9 cellular contexts compared by ENCODE assay signal in genomic region chr5:150780180-150780692, GRCh38. TPM values are rescaled to one million over a fixed set of nuclear protein-coding genes. Genes with fewer than 3 reads are reported as not detected.
DNase-seq lines count a peak whose midpoint lies in the region; ATAC-seq and TF ChIP-seq lines count a peak whose summit lies in the region.
"Had no signal": no experiment of that assay in that cellular context is flagged by ENCODE, and none has a peak within 500 bp of the region (broad histone marks: within the 10 kb centered on the region; RNA-seq: fewer than 3 reads in every experiment).

No MANE protein-coding gene starts in this region.

- H3K27ac ChIP-seq in SK-N-SH (ENCODE audit: low read depth in 2 of 2, low read length in 1 of 2) (peak overlapping the region in 1 of 2 experiments; percentile 85; a peak in 3 of 4 replicates), Peyer's patch (peak overlapping the region; percentile 81 to 95 (median 90)), duodenal mucosa (ENCODE audit: low read depth, low read length) (peak overlapping the region; percentile 77), osteoblast (ENCODE audit: low read depth, low read length) (peak overlapping the region; percentile 87)
- H3K27ac ChIP-seq: A549 had no signal

- ATAC-seq in SK-N-SH treated with all-trans-retinoic acid at 6 μM for 48 hours (no peak), HG02678 (IDR thresholded peaks at IDR 0.05; ENCODE audit: unreplicated experiment) (peak; percentile 57)

- no peak for TF ChIP-seq EP300 in SK-N-SH (IDR thresholded peaks at IDR 0.05; ENCODE audit: borderline replicate concordance in 1 of 2, low read depth in 1 of 2, low read length in 1 of 2)

- H3K9me3 ChIP-seq in SK-N-SH (no peaks in the 10 kb centered on the region), Peyer's patch (no peaks in the 10 kb centered on the region), duodenal mucosa (ENCODE audit: control insufficient read depth in 1 of 2, low read length in 2 of 2) (no peaks in the 10 kb centered on the region), osteoblast (ENCODE audit: low read depth, low read length) (no peaks in the 10 kb centered on the region)
- H3K9me3 ChIP-seq: A549 had no signal

- no peak overlapping the region for H2AFZ ChIP-seq in SK-N-SH (ENCODE audit: low read depth)
- no peak overlapping the region for H2AFZ ChIP-seq in osteoblast (ENCODE audit: low read length)

- H3K4me2 ChIP-seq in SK-N-SH (peak overlapping the region; percentile 86), osteoblast (ENCODE audit: insufficient read depth, low read length) (peak overlapping the region; percentile 93)

- H3F3A ChIP-seq in SK-N-SH (replicated peaks; ENCODE audit: insufficient read depth), result peaks cover 35% of the 10 kb centered on the region

- H3K36me3 ChIP-seq in SK-N-SH (replicated peaks in 1 of 2; ENCODE audit: control insufficient read depth in 1 of 2, insufficient read depth in 2 of 2, low read length in 1 of 2), result peaks cover 0 to 5% of the 10 kb centered on the region in 2 experiments
- no peaks in the 10 kb centered on the region for H3K36me3 ChIP-seq in Peyer's patch
- H3K36me3 ChIP-seq in duodenal mucosa (ENCODE audit: control insufficient read depth in 1 of 2, insufficient read depth in 2 of 2, low read length in 2 of 2), result no peaks in the 10 kb centered on the region
- H3K36me3 ChIP-seq in osteoblast (ENCODE audit: insufficient read depth, low read length), result peaks cover 5% of the 10 kb centered on the region

- H3K4me3 ChIP-seq in SK-N-SH (ENCODE audit: low read depth in 2 of 2, low read length in 1 of 2) (peak overlapping the region; percentile 85 to 91), Peyer's patch (peak overlapping the region in 3 of 4 donors; percentile 67 to 89 (median 79)), duodenal mucosa (ENCODE audit: low read depth in 1 of 2, low read length in 2 of 2) (peak overlapping the region; percentile 84 to 86), osteoblast (ENCODE audit: insufficient read depth, low read length) (peak overlapping the region; percentile 86)
- H3K4me3 ChIP-seq: A549 had no signal

- H4K20me1 ChIP-seq in SK-N-SH (ENCODE audit: insufficient read depth), result no peaks in the 10 kb centered on the region
- no peaks in the 10 kb centered on the region for H4K20me1 ChIP-seq in osteoblast (ENCODE audit: insufficient read depth, low read length)

- 87% methylated on average over 6 of the region's 6 CpGs for WGBS in SK-N-SH (ENCODE audit: low lambda C conversion rate)

- H3K79me2 ChIP-seq in SK-N-SH (ENCODE audit: insufficient read depth) (peaks cover 59% of the 10 kb centered on the region), osteoblast (ENCODE audit: insufficient read depth, low read length) (peaks cover 64% of the 10 kb centered on the region)

- TF ChIP-seq CTCF in SK-N-SH (IDR thresholded peaks at IDR 0.05), result no peak
- no peak for TF ChIP-seq CTCF in Peyer's patch (IDR thresholded peaks at IDR 0.05)
- no peak for TF ChIP-seq CTCF in osteoblast (IDR thresholded peaks at IDR 0.05; ENCODE audit: extremely low read depth, low read depth, low read length)

- no peaks in the 10 kb centered on the region for H3K27me3 ChIP-seq in SK-N-SH (ENCODE audit: insufficient read depth)
- no peaks in the 10 kb centered on the region for H3K27me3 ChIP-seq in Peyer's patch
- peaks cover 0 to 3% of the 10 kb centered on the region in 2 donors for H3K27me3 ChIP-seq in duodenal mucosa (ENCODE audit: control insufficient read depth in 1 of 2, insufficient read depth in 2 of 2, low read length in 2 of 2)
- no peaks in the 10 kb centered on the region for H3K27me3 ChIP-seq in osteoblast (ENCODE audit: insufficient read depth, low read length)

- no peak for TF ChIP-seq RAD21 in SK-N-SH (IDR thresholded peaks at IDR 0.05; ENCODE audit: low read length)

- H3K4me1 ChIP-seq in SK-N-SH (ENCODE audit: control insufficient read depth in 1 of 2, insufficient read depth in 2 of 2, low read depth in 1 of 2, low read length in 1 of 2), result peaks cover 16 to 57% of the 10 kb centered on the region in 2 experiments; a peak in 3 of 4 replicates
- H3K4me1 ChIP-seq in Peyer's patch, result peaks cover 0 to 61% (median 21%) of the 10 kb centered on the region in 4 donors
- H3K4me1 ChIP-seq in duodenal mucosa (ENCODE audit: control insufficient read depth in 1 of 2, insufficient read depth in 2 of 2, low read length in 2 of 2), result peaks cover 48 to 68% of the 10 kb centered on the region in 2 donors
- H3K4me1 ChIP-seq in osteoblast (ENCODE audit: insufficient read depth, low read length), result peaks cover 65% of the 10 kb centered on the region

- peak; percentile 19 to 58 for TF ChIP-seq POLR2A in Peyer's patch (IDR thresholded peaks at IDR 0.05)

- no peak for DNase-seq in SK-N-SH
- DNase-seq in Peyer's patch, result peak in 2 of 3 donors; percentile 55 to 85
- DNase-seq in osteoblast (ENCODE audit: insufficient read length, low spot score, missing footprints), result no peak
- no peak for DNase-seq in Kasumi-1 (lab: John Stamatoyannopoulos, UW)
- no peak for DNase-seq in iPS-NIHi11 (ENCODE audit: low spot score)

- POLR2A ChIA-PET in SK-N-SH (lab: Yijun Ruan, JAX), result no interaction called here

- H3K9me2 ChIP-seq in SK-N-SH, result no peaks in the 10 kb centered on the region

- H3K9ac ChIP-seq in SK-N-SH, result peak overlapping the region; percentile 41; the same call in 1 of the 2 replicates
- peak overlapping the region; percentile 20 to 74 for H3K9ac ChIP-seq in duodenal mucosa (ENCODE audit: low read depth in 1 of 2, low read length in 2 of 2)

- CTCF ChIA-PET in SK-N-SH (lab: Yijun Ruan, JAX), result interaction anchor here (0.7 to 4.0 kb wide), 11 partner anchors 9 to 321 kb away, joined by 3 to 51 read pairs (median 4); partner anchors contain the start of genes DCTN4 and IRGM

TF ChIP-seq in SK-N-SH, 30 proteins besides CTCF, POLR2A, EP300 and RAD21:
- TF ChIP-seq GATA2 (CRISPR knock-in tag; IDR thresholded peaks at IDR 0.05), result no peak
- TF ChIP-seq GABPA (IDR thresholded peaks at IDR 0.05; ENCODE audit: low read depth), result no peak
- TF ChIP-seq ELF1 (IDR thresholded peaks at IDR 0.05), result no peak
- TF ChIP-seq IRF3 (IDR thresholded peaks at IDR 0.05; ENCODE audit: low read depth, low read length), result no peak
- peak; percentile 0; the same call in 1 of the 2 replicates for TF ChIP-seq TCF12 (IDR thresholded peaks at IDR 0.05)
- TF ChIP-seq TAF1 (IDR thresholded peaks at IDR 0.05; ENCODE audit: borderline replicate concordance, low read depth, low read length), result no peak
- no peak for TF ChIP-seq SMC3 (IDR thresholded peaks at IDR 0.05; ENCODE audit: low read depth, low read length)
- TF ChIP-seq CHD2 (IDR thresholded peaks at IDR 0.05; ENCODE audit: low read length, partially characterized antibody), result no peak
TF ChIP-seq in SK-N-SH: peak in this region for 1.

TF ChIP-seq in SK-N-SH treated with all-trans-retinoic acid at 6 μM for 48 hours, 23 proteins besides CTCF, POLR2A, EP300 and RAD21:
- TF ChIP-seq ZFP30 (CRISPR knock-in tag; IDR thresholded peaks at IDR 0.05), result no peak
- TF ChIP-seq SNAI2 (CRISPR knock-in tag; IDR thresholded peaks at IDR 0.05), result no peak
- no peak for TF ChIP-seq RARB (CRISPR knock-in tag; IDR thresholded peaks at IDR 0.05)
- TF ChIP-seq ESRRG (CRISPR knock-in tag; IDR thresholded peaks at IDR 0.05), result no peak
- TF ChIP-seq ZFP3 (CRISPR knock-in tag; IDR thresholded peaks at IDR 0.05), result no peak
- TF ChIP-seq ISL1 (CRISPR knock-in tag; IDR thresholded peaks at IDR 0.05), result no peak
- TF ChIP-seq PPARA (CRISPR knock-in tag; IDR thresholded peaks at IDR 0.05; ENCODE audit: borderline replicate concordance), result no peak
- TF ChIP-seq OSR1 (CRISPR knock-in tag; IDR thresholded peaks at IDR 0.05), result no peak
- no peak for TF ChIP-seq TCF4 (CRISPR knock-in tag; IDR thresholded peaks at IDR 0.05; ENCODE audit: borderline replicate concordance)
- no peak for TF ChIP-seq ZNF8 (CRISPR knock-in tag; IDR thresholded peaks at IDR 0.05)
- no peak for TF ChIP-seq BACH2 (CRISPR knock-in tag; IDR thresholded peaks at IDR 0.05; ENCODE audit: borderline replicate concordance)
- TF ChIP-seq PATZ1 (CRISPR knock-in tag; IDR thresholded peaks at IDR 0.05; ENCODE audit: borderline replicate concordance), result no peak
- TF ChIP-seq ZNF565 (CRISPR knock-in tag; conservative IDR thresholded peaks at IDR 0.05; ENCODE audit: low read depth), result no peak
- TF ChIP-seq CSDC2 (CRISPR knock-in tag; IDR thresholded peaks at IDR 0.05), result no peak

RNA-seq across cellular contexts. Expression of gene SMIM3, which starts 1.7 kb away (rescaled TPM):
- 39.9 and 44.8 TPM in 2 replicates for polyA plus RNA-seq in SK-N-SH (2012; rRNA removed)
- 51.4 and 54.9 TPM in 2 replicates for polyA plus RNA-seq in SK-N-SH (2012; cell fraction: cytosol; rRNA removed)
- 18.3 and 21.5 TPM in 2 replicates for polyA plus RNA-seq in SK-N-SH (2012; cell fraction: nucleus; rRNA removed)
- total RNA-seq in Peyer's patch, result 10 to 100 TPM; 12.7 to 82.5 (median 23.6) TPM
- total RNA-seq in osteoblast, result 46.3 and 51.9 TPM in 2 replicates

RNA-seq across cellular contexts. Expression of gene DCTN4, which starts 21.4 kb away (rescaled TPM):
- polyA plus RNA-seq in SK-N-SH (2012; rRNA removed), result 22.8 and 30.5 TPM in 2 replicates
- polyA plus RNA-seq in SK-N-SH (2012; cell fraction: cytosol; rRNA removed), result 27.9 and 28.4 TPM in 2 replicates
- 26.4 and 39.4 TPM in 2 replicates for polyA plus RNA-seq in SK-N-SH (2012; cell fraction: nucleus; rRNA removed)
- total RNA-seq in Peyer's patch, result 10 to 100 TPM; 41.7 to 75.9 (median 54.1) TPM
- total RNA-seq in osteoblast, result 66.2 and 68.1 TPM in 2 replicates

Comparison
In these comparisons a context has a peak if more than half of its experiments do, and no peak if none do; other contexts are left out.
1. DNase-seq: peak in Peyer's patch (2 of 3); none in SK-N-SH (single experiment), osteoblast (single experiment), Kasumi-1 (0 of 2) and iPS-NIHi11 (single experiment).
2. Peak in every context shown above with its lines, with median percentiles within 50 percentile points of each other: H3K4me3 ChIP-seq.